In genomic region chr1:37303884-37304574, GRCh38 we compare ENCODE assay signal across 17 cellular contexts.
DNase-seq lines count a peak whose midpoint lies in the region; ATAC-seq and TF ChIP-seq lines count a peak whose summit lies in the region.
"Had no signal": no experiment of that assay in that cellular context is flagged by ENCODE, and none has a peak within 500 bp of the region (broad histone marks: within the 10 kb centered on the region; RNA-seq: fewer than 3 reads in every experiment).

No MANE protein-coding gene starts in this region.

- H3K36me3 ChIP-seq in neural cell (ENCODE audit: insufficient read depth, low read length), result no peaks in the 10 kb centered on the region
- H3K36me3 ChIP-seq: BLaER1 treated with 17β-estradiol and CSF1 and Interleukin-3, amounts not matched to agents 10 nM and 100 nM had no signal

- peak; percentile 21 for DNase-seq in NCI-H1092 treated with DMSO at 0.1 percent for 48 hours (lab: John Stamatoyannopoulos, UW)
- no peak for DNase-seq in NCI-H1092 (lab: John Stamatoyannopoulos, UW)
- DNase-seq in COLO668 (lab: John Stamatoyannopoulos, UW; ENCODE audit: unreplicated experiment), result peak; percentile 64
- DNase-seq in NCI-H2196 treated with DMSO at 0.1 percent for 48 hours (lab: John Stamatoyannopoulos, UW; ENCODE audit: unreplicated experiment), result peak; percentile 21
- no peak for DNase-seq in Kasumi-1 (lab: John Stamatoyannopoulos, UW)
- DNase-seq in ACHN, result no peak
- DNase-seq: 8988T; Calu3; CD4-positive, CD25-positive, alpha-beta regulatory T cell; DMS 273 treated with DMSO at 0.1 percent for 48 hours; EL; GM23248 had no signal

- ATAC-seq in GM18861 (IDR thresholded peaks at IDR 0.05; ENCODE audit: unreplicated experiment), result no peak
- ATAC-seq: HCT116, HepG2 had no signal

- H3K79me2 ChIP-seq in neural cell (replicated peaks; ENCODE audit: insufficient read depth, low read length), result no peaks in the 10 kb centered on the region

- no peak overlapping the region for H3K9ac ChIP-seq in neural cell (ENCODE audit: low read length)
- H3K9ac ChIP-seq: BLaER1 treated with 17β-estradiol and CSF1 and Interleukin-3, amounts not matched to agents 10 nM and 100 nM; GM23248 had no signal

- no peak overlapping the region for H3K4me3 ChIP-seq in neural cell (ENCODE audit: low read length)
- H3K4me3 ChIP-seq: BLaER1 treated with 17β-estradiol and CSF1 and Interleukin-3, amounts not matched to agents 10 nM and 100 nM; GM23248 had no signal

- H4K20me1 ChIP-seq in neural cell (ENCODE audit: insufficient read depth), result no peaks in the 10 kb centered on the region

- H3K27ac ChIP-seq in neural cell (ENCODE audit: low read length), result no peak overlapping the region
- H3K27ac ChIP-seq: BLaER1 treated with 17β-estradiol and CSF1 and Interleukin-3, amounts not matched to agents 10 nM and 100 nM; GM23248 had no signal

- TF ChIP-seq CTCF in neural cell (IDR thresholded peaks at IDR 0.05; ENCODE audit: poor library complexity, severe bottlenecking), result peak; percentile 20

- no peaks in the 10 kb centered on the region for H3K9me2 ChIP-seq in neural cell (ENCODE audit: insufficient read depth, low read length)

- no peak overlapping the region for H3K4me2 ChIP-seq in neural cell (ENCODE audit: low read length)
- H3K4me2 ChIP-seq: BLaER1 treated with 17β-estradiol and CSF1 and Interleukin-3, amounts not matched to agents 10 nM and 100 nM had no signal

- H3F3A ChIP-seq in neural cell (ENCODE audit: insufficient read depth, low read length, poor library complexity, severe bottlenecking), result no peaks in the 10 kb centered on the region

- H3K9me3 ChIP-seq in neural cell (ENCODE audit: low read length), result no peaks in the 10 kb centered on the region
- H3K9me3 ChIP-seq: BLaER1 treated with 17β-estradiol and CSF1 and Interleukin-3, amounts not matched to agents 10 nM and 100 nM had no signal

- TF ChIP-seq RAD21 in neural cell (conservative IDR thresholded peaks at IDR 0.05), result no peak

- peak; percentile 68 for TF ChIP-seq EP300 in neural cell (conservative IDR thresholded peaks at IDR 0.05; ENCODE audit: poor library complexity, severe bottlenecking)

- in situ Hi-C loops in ACHN (cut with HindIII; ENCODE audit: low pct_ligation_motif_present, low pct_unique_long_range_greater_than_20kb, low sequenced_read_pairs), result no loop called here

- H2AFZ ChIP-seq in neural cell (ENCODE audit: low read depth, low read length), result no peak overlapping the region
- H2AFZ ChIP-seq: GM23248 had no signal

- no peaks in the 10 kb centered on the region for H3K27me3 ChIP-seq in neural cell (ENCODE audit: insufficient read depth, low read depth, low read length)
- H3K27me3 ChIP-seq: BLaER1 treated with 17β-estradiol and CSF1 and Interleukin-3, amounts not matched to agents 10 nM and 100 nM had no signal

TF ChIP-seq in neural cell, 6 proteins besides CTCF, POLR2A, EP300 and RAD21:
- TF ChIP-seq SMC3 (conservative IDR thresholded peaks at IDR 0.05; ENCODE audit: poor library complexity), result no peak
- TF ChIP-seq REST (IDR thresholded peaks at IDR 0.05; ENCODE audit: borderline replicate concordance), result peak; percentile 85
- no peak for TF ChIP-seq TAF1 (IDR thresholded peaks at IDR 0.05; ENCODE audit: low read depth)
- TF ChIP-seq POLR2AphosphoS5 (IDR thresholded peaks at IDR 0.05), result peak; percentile 83
- TF ChIP-seq MXI1 (conservative IDR thresholded peaks at IDR 0.05; ENCODE audit: poor library complexity, severe bottlenecking), result no peak
- no peak for TF ChIP-seq EZH2 (IDR thresholded peaks at IDR 0.05; ENCODE audit: borderline replicate concordance, insufficient read depth, low read length, poor library complexity, severe bottlenecking)

Comparison
In these comparisons a context has a peak if more than half of its experiments do, and no peak if none do; other contexts are left out.
1. DNase-seq: peak in NCI-H1092 treated with DMSO at 0.1 percent for 48 hours (single experiment), COLO668 (single experiment) and NCI-H2196 treated with DMSO at 0.1 percent for 48 hours (single experiment); none in NCI-H1092 (single experiment), Kasumi-1 (0 of 2) and ACHN (single experiment).